In genomic region chr11:112321521-112322172, GRCh38 we compare ENCODE assay signal across 8 cellular contexts.
DNase-seq lines count a peak whose midpoint lies in the region; ATAC-seq, FAIRE-seq and TF ChIP-seq lines count a peak whose summit lies in the region.

No MANE protein-coding gene starts in this region.

- no peak overlapping the region for H3K4me3 Mint-ChIP-seq in WTC11

- H3K4me1 Mint-ChIP-seq in WTC11, result peaks cover 22% of the 10 kb centered on the region

- CTCF ChIA-PET in WTC11 (lab: Charles Lee), result interaction anchor here (0.5 to 2.2 kb wide), 4 partner anchors 24 to 968 kb away, joined by 3 to 6 read pairs (median 4); no protein-coding TSS in a partner anchor

- H3K27me3 Mint-ChIP-seq in WTC11 (ENCODE audit: low read depth), result peaks cover 21% of the 10 kb centered on the region

- DNase-seq in G401 (ENCODE audit: low spot score), result peak; percentile 88
- DNase-seq in NCI-H1417 treated with DMSO at 0.1 percent for 48 hours (lab: John Stamatoyannopoulos, UW), result peak; percentile 80
- DNase-seq in WTC11 (ENCODE audit: low spot score), result no peak
- DNase-seq in kidney tubule cell (ENCODE audit: low spot score), result peak; percentile 92
- DNase-seq in activated gamma-delta T cell treated with Interleukin-2 at 50 U/mL for 16 hours, result no peak
- DNase-seq in GM19239 (ENCODE audit: insufficient read length, low spot score), result no peak
- no peak for DNase-seq in GM19240 (ENCODE audit: insufficient read length, low spot score)

- H3K9me3 Mint-ChIP-seq in WTC11, result peaks cover 15% of the 10 kb centered on the region

- no peak for FAIRE-seq in GM19239 (lab: Jason Lieb, UNC)

- peaks cover 9% of the 10 kb centered on the region for H3K36me3 Mint-ChIP-seq in WTC11

- ATAC-seq in WTC11 (peak; percentile 90), GM21526 (IDR thresholded peaks at IDR 0.05; ENCODE audit: low FRiP score, unreplicated experiment) (no peak)

- POLR2A ChIA-PET in WTC11 (lab: Charles Lee), result no interaction called here

- H3K27ac Mint-ChIP-seq in WTC11, result peak overlapping the region; percentile 45

- in situ Hi-C loops in G401 (cut with HindIII; ENCODE audit: low sequenced_read_pairs), result no loop called here

- TF ChIP-seq CTCF in WTC11 (IDR thresholded peaks at IDR 0.05), result no peak

TF ChIP-seq in WTC11, 78 proteins besides CTCF, POLR2A, EP300 and RAD21:
- TF ChIP-seq ZNF121 (CRISPR knock-in tag; IDR thresholded peaks at IDR 0.05), result no peak
- 0 out of 2 replicates have a peak, but pooled peaks have one; percentile 41 for TF ChIP-seq SMAD3 (CRISPR knock-in tag; IDR thresholded peaks at IDR 0.05; ENCODE audit: borderline replicate concordance)
- TF ChIP-seq, protein P1, sequence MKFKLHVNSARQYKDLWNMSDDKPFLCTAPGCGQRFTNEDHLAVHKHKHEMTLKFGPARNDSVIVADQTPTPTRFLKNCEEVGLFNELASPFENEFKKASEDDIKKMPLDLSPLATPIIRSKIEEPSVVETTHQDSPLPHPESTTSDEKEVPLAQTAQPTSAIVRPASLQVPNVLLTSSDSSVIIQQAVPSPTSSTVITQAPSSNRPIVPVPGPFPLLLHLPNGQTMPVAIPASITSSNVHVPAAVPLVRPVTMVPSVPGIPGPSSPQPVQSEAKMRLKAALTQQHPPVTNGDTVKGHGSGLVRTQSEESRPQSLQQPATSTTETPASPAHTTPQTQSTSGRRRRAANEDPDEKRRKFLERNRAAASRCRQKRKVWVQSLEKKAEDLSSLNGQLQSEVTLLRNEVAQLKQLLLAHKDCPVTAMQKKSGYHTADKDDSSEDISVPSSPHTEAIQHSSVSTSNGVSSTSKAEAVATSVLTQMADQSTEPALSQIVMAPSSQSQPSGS (CRISPR knock-in tag; IDR thresholded peaks at IDR 0.05; ENCODE audit: borderline replicate concordance, low read depth), result no peak
- 0 out of 2 replicates have a peak, but pooled peaks have one; percentile 39 for TF ChIP-seq SP1 (CRISPR knock-in tag; conservative IDR thresholded peaks at IDR 0.05)
- peak; percentile 61 for TF ChIP-seq USF2 (CRISPR knock-in tag; IDR thresholded peaks at IDR 0.05)

Comparison
In these comparisons a context has a peak if more than half of its experiments do, and no peak if none do; other contexts are left out.
1. DNase-seq: peak in G401 (single experiment), NCI-H1417 treated with DMSO at 0.1 percent for 48 hours (single experiment) and kidney tubule cell (single experiment); none in WTC11 (single experiment), activated gamma-delta T cell treated with Interleukin-2 at 50 U/mL for 16 hours (single experiment), GM19239 (single experiment) and GM19240 (single experiment).